In the genomic region with DNA sequence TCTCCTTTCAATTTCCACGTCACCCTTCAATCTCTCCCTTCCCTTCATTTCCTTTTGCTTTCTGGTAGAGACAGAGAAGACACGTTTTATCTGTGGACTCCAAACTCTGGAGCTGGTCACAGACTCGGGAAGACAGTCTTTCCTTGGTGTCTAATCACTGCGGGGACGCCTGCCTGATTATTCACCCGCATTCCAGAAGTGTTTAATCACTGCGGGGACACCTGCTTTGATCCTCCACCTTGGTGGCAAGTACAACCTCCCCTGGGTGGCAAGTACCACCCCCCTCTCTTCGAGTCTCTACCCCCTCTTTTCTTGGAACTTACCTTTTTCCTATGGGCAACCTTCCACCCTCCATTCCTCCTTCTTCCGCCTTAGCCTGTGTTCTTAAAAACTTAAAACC, we compare ENCODE assay signal across 18 cellular contexts. TPM values are rescaled to one million over a fixed set of nuclear protein-coding genes. Genes with fewer than 3 reads are reported as not detected.
"Had no signal": no experiment of that assay in that cellular context is flagged by ENCODE, and none has a peak within 500 bp of the region (broad histone marks: within the 10 kb centered on the region; RNA-seq: fewer than 3 reads in every experiment).

No MANE protein-coding gene starts in this region.

- ATAC-seq: activated CD8-positive, alpha-beta T cell treated with anti-CD3 and anti-CD28 coated beads, Interleukin-2, amount 10 ng/mL, durations not matched to agents 7 days and 5 days; foreskin keratinocyte; stimulated activated effector memory CD8-positive, alpha-beta T cell treated with anti-CD3 and anti-CD28 coated beads, Interleukin-12 subunit alpha, Interleukin-12 subunit beta, amount 100 ng/mL, for 72 hours had no signal

- H3K27ac ChIP-seq: breast epithelium, foreskin keratinocyte, sigmoid colon, vagina had no signal

- H3K27ac Mint-ChIP-seq: activated B cell treated with CpG ODN at 0.5 μM for 24 hours; activated CD8-positive, alpha-beta T cell treated with anti-CD3 and anti-CD28 coated beads, Interleukin-2, amount 10 ng/mL, durations not matched to agents 7 days and 5 days; dendritic cell treated with granulocyte-macrophage colony-stimulating factor and Interleukin-4, amounts not matched to agents 40 ng/mL and 50 ng/mL, for 4 days; stimulated activated effector memory CD8-positive, alpha-beta T cell treated with anti-CD3 and anti-CD28 coated beads, Interleukin-12 subunit alpha, Interleukin-12 subunit beta, amount 100 ng/mL, for 72 hours had no signal

- DNase-seq: activated B cell treated with CpG ODN at 0.5 μM for 24 hours; activated CD4-positive, alpha-beta T cell treated with anti-CD3 and anti-CD28 coated beads for 48 hours; activated CD8-positive, alpha-beta memory T cell treated with anti-CD3 and anti-CD28 coated beads, Interleukin-2, amount 50 U/mL, for 4 hours; activated CD8-positive, alpha-beta T cell treated with anti-CD3 and anti-CD28 coated beads, Interleukin-2, amount 10 ng/mL, durations not matched to agents 7 days and 5 days; activated naive CD4-positive, alpha-beta T cell; aorta; effector memory CD4-positive, alpha-beta T cell; foreskin keratinocyte; head of caudate nucleus; immature natural killer cell; sigmoid colon had no signal

- H3K4me1 Mint-ChIP-seq: activated B cell treated with CpG ODN at 0.5 μM for 24 hours, immature natural killer cell had no signal

- FAIRE-seq: TTC549 had no signal

- H3K9me3 Mint-ChIP-seq: activated B cell treated with CpG ODN at 0.5 μM for 24 hours; dendritic cell treated with granulocyte-macrophage colony-stimulating factor and Interleukin-4, amounts not matched to agents 40 ng/mL and 50 ng/mL, for 4 days; immature natural killer cell; neural crest cell; stimulated activated effector memory CD8-positive, alpha-beta T cell treated with anti-CD3 and anti-CD28 coated beads, Interleukin-12 subunit alpha, Interleukin-12 subunit beta, amount 100 ng/mL, for 72 hours had no signal

- H3K4me3 Mint-ChIP-seq: activated B cell treated with CpG ODN at 0.5 μM for 24 hours; activated CD8-positive, alpha-beta T cell treated with anti-CD3 and anti-CD28 coated beads, Interleukin-2, amount 10 ng/mL, durations not matched to agents 7 days and 5 days; dendritic cell treated with granulocyte-macrophage colony-stimulating factor and Interleukin-4, amounts not matched to agents 40 ng/mL and 50 ng/mL, for 4 days; immature natural killer cell; neural crest cell; stimulated activated effector memory CD8-positive, alpha-beta T cell treated with anti-CD3 and anti-CD28 coated beads, Interleukin-12 subunit alpha, Interleukin-12 subunit beta, amount 100 ng/mL, for 72 hours had no signal

- H3K4me1 ChIP-seq: breast epithelium, foreskin keratinocyte, sigmoid colon, vagina had no signal

- H3K27me3 Mint-ChIP-seq: activated B cell treated with CpG ODN at 0.5 μM for 24 hours had no signal

- H3K27me3 ChIP-seq: breast epithelium, foreskin keratinocyte, sigmoid colon, vagina had no signal

- H3K36me3 Mint-ChIP-seq: immature natural killer cell; stimulated activated effector memory CD8-positive, alpha-beta T cell treated with anti-CD3 and anti-CD28 coated beads, Interleukin-12 subunit alpha, Interleukin-12 subunit beta, amount 100 ng/mL, for 72 hours had no signal

- H3K36me3 ChIP-seq: breast epithelium, sigmoid colon, vagina had no signal

- H3K4me3 ChIP-seq: breast epithelium, sigmoid colon, vagina had no signal

- H3K9me3 ChIP-seq: breast epithelium, sigmoid colon, vagina had no signal

RNA-seq across cellular contexts. Expression of a gene that starts 33.5 kb away (rescaled TPM):
- total RNA-seq: activated B cell treated with CpG ODN at 0.5 μM for 24 hours; activated CD8-positive, alpha-beta T cell treated with anti-CD3 and anti-CD28 coated beads, Interleukin-2, amount 10 ng/mL, durations not matched to agents 7 days and 5 days; foreskin keratinocyte; T-helper 2 cell treated with Interferon-gamma antibody and Interleukin-4, amounts not matched to agents 100 ng/mL and 5 ng/mL, for 36 hours had no signal
- polyA plus RNA-seq: foreskin keratinocyte, immature natural killer cell had no signal
